18 cellular contexts compared by ENCODE assay signal in genomic region chr9:133273098-133273497, GRCh38. TPM values are rescaled to one million over a fixed set of nuclear protein-coding genes. Genes with fewer than 3 reads are reported as not detected.
DNase-seq lines count a peak whose midpoint lies in the region; ATAC-seq and TF ChIP-seq lines count a peak whose summit lies in the region.
"Had no signal": no experiment of that assay in that cellular context is flagged by ENCODE, and none has a peak within 500 bp of the region (broad histone marks: within the 10 kb centered on the region; RNA-seq: fewer than 3 reads in every experiment).

No MANE protein-coding gene starts in this region.

- peak overlapping the region in 3 of 4 donors; percentile 90 to 92 (median 92) for H3K27ac ChIP-seq in esophagus squamous epithelium
- H3K27ac ChIP-seq in upper lobe of left lung, result peak overlapping the region in 3 of 4 donors; percentile 80 to 85 (median 82)
- H3K27ac ChIP-seq: A549 had no signal

- TF ChIP-seq POLR2A in esophagus squamous epithelium (IDR thresholded peaks at IDR 0.05), result no peak
- TF ChIP-seq POLR2A in upper lobe of left lung (IDR thresholded peaks at IDR 0.05), result no peak
- TF ChIP-seq POLR2A in erythroblast (IDR thresholded peaks at IDR 0.05; ENCODE audit: low read length), result no peak

- TF ChIP-seq CTCF in esophagus squamous epithelium (IDR thresholded peaks at IDR 0.05) (no peak), osteocyte (IDR thresholded peaks at IDR 0.05) (no peak), upper lobe of left lung (IDR thresholded peaks at IDR 0.05) (no peak)

- H3K9me3 Mint-ChIP-seq in osteocyte (ENCODE audit: unreplicated experiment), result no peaks in the 10 kb centered on the region

- peaks cover 11 to 71% (median 27%) of the 10 kb centered on the region in 3 donors for H3K4me1 ChIP-seq in esophagus squamous epithelium
- peaks cover 0 to 17% (median 7%) of the 10 kb centered on the region in 4 donors for H3K4me1 ChIP-seq in upper lobe of left lung
- H3K4me1 ChIP-seq: A549 had no signal

- H3K4me3 ChIP-seq in esophagus squamous epithelium (no peak overlapping the region), upper lobe of left lung (no peak overlapping the region)
- H3K4me3 ChIP-seq: A549 had no signal

- no peaks in the 10 kb centered on the region for H3K9me3 ChIP-seq in esophagus squamous epithelium
- no peaks in the 10 kb centered on the region for H3K9me3 ChIP-seq in upper lobe of left lung
- H3K9me3 ChIP-seq: A549 had no signal

- ATAC-seq in upper lobe of left lung (ENCODE audit: low FRiP score in 2 of 2), result no peak
- no peak for ATAC-seq in GM21723 (IDR thresholded peaks at IDR 0.05; ENCODE audit: unreplicated experiment)
- ATAC-seq: A549, Panc1 had no signal

- H3K36me3 Mint-ChIP-seq in osteocyte (ENCODE audit: unreplicated experiment), result no peaks in the 10 kb centered on the region

- 60 to 72% methylated on average over 7 of the region's 7 CpGs for WGBS in esophagus squamous epithelium, 2 donors
- WGBS in upper lobe of left lung, 2 donors, result 70 to 83% methylated on average over 7 of the region's 7 CpGs

- intact Hi-C loops in esophagus squamous epithelium (cut with DNase I), result no loop called here

- H3K27me3 ChIP-seq in esophagus squamous epithelium (peaks cover 0 to 39% (median 0%) of the 10 kb centered on the region in 4 donors), upper lobe of left lung (peaks cover 0 to 18% (median 4%) of the 10 kb centered on the region in 4 donors)

- no peaks in the 10 kb centered on the region for H3K36me3 ChIP-seq in esophagus squamous epithelium
- no peaks in the 10 kb centered on the region for H3K36me3 ChIP-seq in upper lobe of left lung

- H3K27ac Mint-ChIP-seq in osteocyte (ENCODE audit: unreplicated experiment), result no peak overlapping the region

- H3K4me3 Mint-ChIP-seq in osteocyte (ENCODE audit: unreplicated experiment), result no peak overlapping the region

- no peaks in the 10 kb centered on the region for H3K4me1 Mint-ChIP-seq in osteocyte (ENCODE audit: unreplicated experiment)

- no peak for TF ChIP-seq EP300 in upper lobe of left lung (IDR thresholded peaks at IDR 0.05)

- peaks cover 72% of the 10 kb centered on the region for H3K27me3 Mint-ChIP-seq in osteocyte (ENCODE audit: unreplicated experiment)

- peak; percentile 37 for DNase-seq in activated CD8-positive, alpha-beta memory T cell treated with anti-CD3 and anti-CD28 coated beads for 24 hours
- DNase-seq in activated CD8-positive, alpha-beta memory T cell treated with anti-CD3 and anti-CD28 coated beads, Interleukin-2, amount 50 U/mL, for 4 hours, result no peak
- DNase-seq in esophagus squamous epithelium (lab: John Stamatoyannopoulos, UW) (no peak), osteocyte (ENCODE audit: extremely low spot score, unreplicated experiment) (peak; percentile 70), upper lobe of left lung (no peak), erythroblast (lab: John Stamatoyannopoulos, UW) (no peak)
- DNase-seq in activated CD4-positive, alpha-beta T cell treated with anti-CD3 and anti-CD28 coated beads, Interleukin-2, amount 50 U/mL, for 4 hours, result no peak
- DNase-seq: NCI-H1417, NCI-H1930, NCI-H2171 treated with DMSO at 0.1 percent for 48 hours, NCI-H82, Right ventricle myocardium superior had no signal

RNA-seq across cellular contexts. Expression of gene ABO, which starts 1.9 kb away (rescaled TPM):
- total RNA-seq in esophagus squamous epithelium (10 to 100 TPM in 2 of 4 donors, 1 to 10 TPM in 2; 3.4 to 48.8 (median 8.2) TPM), osteocyte (not detected in 2 replicates), upper lobe of left lung (10 to 100 TPM in 5 of 6 donors, 1 to 10 TPM in 1; 7.6 to 84.9 (median 35.4) TPM)
- total RNA-seq: G401, H4, NCI-H460 had no signal

Comparison
In these comparisons a context has a peak if more than half of its experiments do, and no peak if none do; other contexts are left out.
1. DNase-seq: peak in activated CD8-positive, alpha-beta memory T cell treated with anti-CD3 and anti-CD28 coated beads for 24 hours (single experiment) and osteocyte (single experiment); none in activated CD8-positive, alpha-beta memory T cell treated with anti-CD3 and anti-CD28 coated beads, Interleukin-2, amount 50 U/mL, for 4 hours (single experiment), esophagus squamous epithelium (single experiment), upper lobe of left lung (0 of 2), erythroblast (0 of 2) and activated CD4-positive, alpha-beta T cell treated with anti-CD3 and anti-CD28 coated beads, Interleukin-2, amount 50 U/mL, for 4 hours (0 of 2).